15 cellular contexts compared by ENCODE assay signal in the genomic region with DNA sequence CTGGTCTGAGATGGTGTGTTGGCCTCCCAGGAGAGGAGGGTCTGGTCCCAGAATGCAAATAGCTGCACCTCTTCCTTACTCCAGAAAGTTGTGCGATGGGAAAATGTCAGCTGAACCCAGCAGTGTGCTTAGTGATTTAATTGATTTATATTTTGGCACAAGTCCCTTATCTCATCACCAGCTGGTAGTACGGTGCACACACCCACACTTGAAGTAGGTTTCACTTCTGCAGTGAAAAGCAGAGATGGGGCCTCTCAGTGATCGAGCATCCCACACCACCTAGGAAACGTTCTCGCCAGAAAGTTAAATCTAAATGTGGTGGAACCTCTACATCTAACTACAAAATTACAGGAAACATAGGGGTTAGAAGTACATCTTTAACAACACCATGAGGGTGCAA.
DNase-seq lines count a peak whose midpoint lies in the region; ATAC-seq and TF ChIP-seq lines count a peak whose summit lies in the region.
"Had no signal": no experiment of that assay in that cellular context is flagged by ENCODE, and none has a peak within 500 bp of the region (broad histone marks: within the 10 kb centered on the region; RNA-seq: fewer than 3 reads in every experiment).

No MANE protein-coding gene starts in this region.

- no peaks in the 10 kb centered on the region for H4K20me1 ChIP-seq in mammary epithelial cell (ENCODE audit: insufficient read depth, low read length)

- H3K79me1 ChIP-seq in mesendoderm (ENCODE audit: low read length): peaks cover 4% of the 10 kb centered on the region

- no peak overlapping the region for H3K4ac ChIP-seq in mesendoderm (ENCODE audit: low read depth, low read length)

- no peak overlapping the region for H3K18ac ChIP-seq in mesendoderm (ENCODE audit: low read length)

- H3K36me3 ChIP-seq in mammary epithelial cell (ENCODE audit: insufficient read depth, low read length): peaks cover 16% of the 10 kb centered on the region
- H3K36me3 ChIP-seq in mesendoderm (ENCODE audit: control insufficient read depth, insufficient read depth, low read length): peaks cover 10% of the 10 kb centered on the region

- H2BK120ac ChIP-seq in mesendoderm (ENCODE audit: low read depth, low read length): no peak overlapping the region

- no peak overlapping the region for H2AK5ac ChIP-seq in mesendoderm (ENCODE audit: low read length)

- dilution Hi-C loops in mammary epithelial cell (cut with HindIII; ENCODE audit: low sequenced_read_pairs): no loop called here

- BruUV-seq in mammary epithelial cell (replicated peaks; lab: Mats Ljungman, UMichigan): no TSS peak

- no peak overlapping the region for H4K5ac ChIP-seq in mesendoderm (ENCODE audit: low read length)

- H2AFZ ChIP-seq in mammary epithelial cell (ENCODE audit: low read depth, low read length): no peak overlapping the region
- H2AFZ ChIP-seq: parathyroid adenoma had no signal

- peaks cover 14% of the 10 kb centered on the region for H3K79me2 ChIP-seq in mammary epithelial cell (ENCODE audit: insufficient read depth, low read length)
- H3K79me2 ChIP-seq in mesendoderm (ENCODE audit: control insufficient read depth, insufficient read depth, low read length): no peaks in the 10 kb centered on the region
- H3K79me2 ChIP-seq: parathyroid adenoma had no signal

- in situ Hi-C loops in mammary epithelial cell (cut with MboI; ENCODE audit: low sequenced_read_pairs in 2 of 2): no loop called here

- H3K27ac ChIP-seq in mammary epithelial cell (ENCODE audit: insufficient read depth, low read depth, low read length) (no peak overlapping the region), mesendoderm (ENCODE audit: low read depth, low read length) (no peak overlapping the region)
- H3K27ac ChIP-seq: heart right ventricle, lower lobe of right lung, parathyroid adenoma, RWPE1 had no signal

- no peak overlapping the region for H3K4me3 ChIP-seq in mammary epithelial cell (replicated peaks in 1 of 3; ENCODE audit: insufficient read depth in 1 of 3, low read depth in 2 of 3, low read length in 3 of 3)
- H3K4me3 ChIP-seq in mesendoderm (ENCODE audit: low read length): no peak overlapping the region
- H3K4me3 ChIP-seq: heart right ventricle, lower lobe of right lung had no signal

- no peak overlapping the region for H2BK15ac ChIP-seq in mesendoderm (replicated peaks; ENCODE audit: low read depth)

- H3K9ac ChIP-seq in mammary epithelial cell (ENCODE audit: insufficient read depth, low read length) (no peak overlapping the region), mesendoderm (ENCODE audit: low read length) (no peak overlapping the region)
- H3K9ac ChIP-seq: parathyroid adenoma had no signal

- TF ChIP-seq POLR2A in erythroblast (IDR thresholded peaks at IDR 0.05; ENCODE audit: low read length): no peak

- H3K4me1 ChIP-seq in mammary epithelial cell (ENCODE audit: insufficient read depth, low read length) (no peaks in the 10 kb centered on the region), mesendoderm (ENCODE audit: control insufficient read depth, low read depth, low read length) (no peaks in the 10 kb centered on the region)
- H3K4me1 ChIP-seq: heart right ventricle, lower lobe of right lung, parathyroid adenoma had no signal

- WGBS in mammary epithelial cell (ENCODE audit: low coverage, missing lambda C conversion rate): 93% methylated on average over 5 of the region's 5 CpGs
- WGBS in mesendoderm (ENCODE audit: extremely low coverage, insufficient coverage, low lambda C conversion rate): no CpG with 5 or more reads among the region's 5 CpGs

- H4K8ac ChIP-seq in mesendoderm (ENCODE audit: low read depth, low read length): no peak overlapping the region

- no peaks in the 10 kb centered on the region for H3K9me3 ChIP-seq in mammary epithelial cell (replicated peaks; ENCODE audit: insufficient read depth, low read length)
- H3K9me3 ChIP-seq: heart right ventricle, lower lobe of right lung had no signal

- H3K23ac ChIP-seq in mesendoderm (ENCODE audit: low read length): no peak overlapping the region

- H2BK5ac ChIP-seq in mesendoderm (ENCODE audit: low read length): no peak overlapping the region

- ATAC-seq in GM18909 (IDR thresholded peaks at IDR 0.05; ENCODE audit: poor library complexity, unreplicated experiment) (peak; percentile 83), GM21717 (IDR thresholded peaks at IDR 0.05; ENCODE audit: unreplicated experiment) (peak; percentile 75), HG03342 (IDR thresholded peaks at IDR 0.05; ENCODE audit: unreplicated experiment) (peak; percentile 64)
- ATAC-seq: heart right ventricle; lower lobe of right lung; stimulated activated effector memory CD8-positive, alpha-beta T cell treated with anti-CD3 and anti-CD28 coated beads, Interleukin-12 subunit alpha, Interleukin-12 subunit beta, amount 100 ng/mL, for 72 hours had no signal

- TF ChIP-seq CTCF in mammary epithelial cell (conservative IDR thresholded peaks at IDR 0.05 in 1 of 2, IDR thresholded peaks at IDR 0.05 in 1 of 2; ENCODE audit: extremely low read depth in 1 of 2, insufficient read depth in 1 of 2, low read depth in 1 of 2, low read length in 2 of 2): no peak

- CTCF ChIA-PET in mammary epithelial cell (lab: Charles Lee; ENCODE audit: low non-redundant PET): no interaction called here

- DNase-seq in erythroblast (lab: John Stamatoyannopoulos, UW): peak; percentile 52 to 59
- DNase-seq in kidney tubule cell (ENCODE audit: low spot score): no peak
- no peak for DNase-seq in NCI-H187 treated with DMSO at 0.1 percent for 48 hours (lab: John Stamatoyannopoulos, UW)
- no peak for DNase-seq in mammary epithelial cell
- DNase-seq in mesendoderm: no peak
- DNase-seq: H9, heart right ventricle, IMR-90, lower lobe of right lung had no signal

- H3K4me2 ChIP-seq in mammary epithelial cell (ENCODE audit: insufficient read depth, low read depth, low read length): no peak overlapping the region
- H3K4me2 ChIP-seq in mesendoderm (ENCODE audit: low read length): no peak overlapping the region

- no peak overlapping the region for H3K56ac ChIP-seq in mesendoderm (ENCODE audit: low read length)

- intact Hi-C loops in mammary epithelial cell (cut with micrococcal nuclease): no loop called here

- H3K27me3 ChIP-seq in mammary epithelial cell (ENCODE audit: insufficient read depth, low read length) (no peaks in the 10 kb centered on the region), mesendoderm (ENCODE audit: insufficient read depth, low read length, poor library complexity) (no peaks in the 10 kb centered on the region)
- H3K27me3 ChIP-seq: heart right ventricle had no signal

Comparison
In these comparisons a context has a peak if more than half of its experiments do, and no peak if none do; other contexts are left out.
1. DNase-seq: peak in erythroblast (2 of 2); none in kidney tubule cell (single experiment), NCI-H187 treated with DMSO at 0.1 percent for 48 hours (single experiment), mammary epithelial cell (single experiment) and mesendoderm (single experiment).
2. Peak in every context shown above with its lines, with median percentiles within 50 percentile points of each other: ATAC-seq.